In the genomic region with DNA sequence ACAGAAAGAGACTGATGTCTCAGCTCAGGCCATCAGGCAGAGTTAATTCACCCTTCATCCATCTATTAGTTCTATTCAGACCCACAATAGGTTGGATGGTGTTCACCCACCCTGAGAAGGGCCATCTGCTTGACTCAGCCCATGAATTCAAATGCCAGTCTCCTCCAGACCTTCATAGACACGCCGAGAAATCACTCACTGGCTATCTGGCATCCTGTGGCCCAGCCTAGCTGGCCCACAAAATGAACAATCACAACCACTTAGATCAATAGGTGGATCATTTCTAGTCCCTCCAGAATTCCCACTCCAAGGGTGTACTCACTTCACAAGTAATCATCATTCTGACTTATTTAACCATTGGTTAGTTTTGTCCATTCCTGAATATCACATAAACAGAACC, we compare ENCODE assay signal across 16 cellular contexts. TPM values are rescaled to one million over a fixed set of nuclear protein-coding genes. Genes with fewer than 3 reads are reported as not detected.
DNase-seq lines count a peak whose midpoint lies in the region; ATAC-seq, FAIRE-seq and TF ChIP-seq lines count a peak whose summit lies in the region.
"Had no signal": no experiment of that assay in that cellular context is flagged by ENCODE, and none has a peak within 500 bp of the region (broad histone marks: within the 10 kb centered on the region; RNA-seq: fewer than 3 reads in every experiment).

No MANE protein-coding gene starts in this region.

- TF ChIP-seq POLR2A in heart left ventricle (IDR thresholded peaks at IDR 0.05) = no peak

- peak; percentile 18 for DNase-seq in right atrium auricular region (ENCODE audit: low spot score)
- DNase-seq in heart left ventricle = no peak
- DNase-seq in adipocyte (ENCODE audit: low read depth) = no peak
- DNase-seq in kidney tubule cell (ENCODE audit: low spot score) = peak; percentile 74
- DNase-seq in urothelium cell line (ENCODE audit: low spot score) = no peak
- DNase-seq in Right ventricle myocardium superior = no peak
- DNase-seq: effector CD4-positive, alpha-beta T cell; left ventricle myocardium superior; natural killer cell; NCI-H1694; psoas muscle had no signal

- 93 to 100% (median 97%) methylated on average over 2 of the region's 2 CpGs for WGBS in heart left ventricle, 4 donors

- no peak overlapping the region for H3K27ac ChIP-seq in right atrium auricular region
- no peak overlapping the region for H3K27ac ChIP-seq in heart left ventricle
- H3K27ac ChIP-seq: foreskin keratinocyte, psoas muscle, vagina had no signal

- H3K9me3 ChIP-seq in right atrium auricular region = no peaks in the 10 kb centered on the region
- peaks cover 0 to 5% (median 0%) of the 10 kb centered on the region in 12 donors for H3K9me3 ChIP-seq in heart left ventricle
- H3K9me3 ChIP-seq in adipocyte (ENCODE audit: control insufficient read depth, low read length) = peaks cover 6% of the 10 kb centered on the region
- H3K9me3 ChIP-seq: psoas muscle, vagina had no signal

- no peaks in the 10 kb centered on the region for H3K27me3 ChIP-seq in right atrium auricular region
- H3K27me3 ChIP-seq in heart left ventricle = no peaks in the 10 kb centered on the region
- H3K27me3 ChIP-seq in adipocyte (replicated peaks; ENCODE audit: control insufficient read depth, insufficient read depth, low read length) = no peaks in the 10 kb centered on the region
- H3K27me3 ChIP-seq: foreskin keratinocyte, vagina had no signal

- no peak for TF ChIP-seq CTCF in right atrium auricular region (IDR thresholded peaks at IDR 0.05)
- TF ChIP-seq CTCF in heart left ventricle (IDR thresholded peaks at IDR 0.05) = no peak

- no peaks in the 10 kb centered on the region for H3K36me3 ChIP-seq in right atrium auricular region
- H3K36me3 ChIP-seq in heart left ventricle = no peaks in the 10 kb centered on the region
- H3K36me3 ChIP-seq in adipocyte (ENCODE audit: control insufficient read depth, insufficient read depth, low read length, severe bottlenecking) = no peaks in the 10 kb centered on the region
- H3K36me3 ChIP-seq: vagina had no signal

- no peak overlapping the region for H3K4me3 ChIP-seq in right atrium auricular region
- H3K4me3 ChIP-seq in heart left ventricle = no peak overlapping the region
- no peak overlapping the region for H3K4me3 ChIP-seq in adipocyte (ENCODE audit: low read length)
- H3K4me3 ChIP-seq: psoas muscle, vagina had no signal

- peak overlapping the region; percentile 53 for H3K9ac ChIP-seq in adipocyte (ENCODE audit: low read length)

- intact Hi-C loops in heart left ventricle (cut with DNase I) = no loop called here
- intact Hi-C loops in Right ventricle myocardium superior (cut with DNase I) = no loop called here

- H3K4me1 ChIP-seq in right atrium auricular region (no peaks in the 10 kb centered on the region), heart left ventricle (peaks cover 0 to 9% (median 0%) of the 10 kb centered on the region in 12 donors), adipocyte (ENCODE audit: control insufficient read depth, insufficient read depth, low read length) (peaks cover 30% of the 10 kb centered on the region)
- H3K4me1 ChIP-seq: psoas muscle, vagina had no signal

- ATAC-seq in heart left ventricle (no peak), GM19351 (IDR thresholded peaks at IDR 0.05; ENCODE audit: unreplicated experiment) (no peak), HG02885 (IDR thresholded peaks at IDR 0.05; ENCODE audit: poor library complexity, unreplicated experiment) (no peak), Right ventricle myocardium superior (ENCODE audit: poor library complexity) (no peak)
- ATAC-seq: left ventricle myocardium superior, psoas muscle had no signal

- no peak for FAIRE-seq in urothelium cell line (lab: Jason Lieb, UNC)
- FAIRE-seq: GM12892 had no signal

RNA-seq across cellular contexts. Expression of gene MYEOV, which starts 58.2 kb away (rescaled TPM):
- total RNA-seq in right atrium auricular region (under 1 TPM in 1 of 2 donors, not detected in 1; 0.12 TPM), heart left ventricle (under 1 TPM in 2 of 9 donors, not detected in 7; 0.37 to 0.88 TPM), Right ventricle myocardium superior (not detected)
- polyA plus RNA-seq in heart left ventricle = under 1 TPM; 0.08 TPM
- total RNA-seq: left ventricle myocardium superior had no signal

Comparison
In these comparisons a context has a peak if more than half of its experiments do, and no peak if none do; other contexts are left out.
1. DNase-seq: peak in right atrium auricular region (single experiment) and kidney tubule cell (single experiment); none in heart left ventricle (0 of 5), adipocyte (single experiment), urothelium cell line (single experiment) and Right ventricle myocardium superior (single experiment).